18 cellular contexts compared by ENCODE assay signal in the genomic region with DNA sequence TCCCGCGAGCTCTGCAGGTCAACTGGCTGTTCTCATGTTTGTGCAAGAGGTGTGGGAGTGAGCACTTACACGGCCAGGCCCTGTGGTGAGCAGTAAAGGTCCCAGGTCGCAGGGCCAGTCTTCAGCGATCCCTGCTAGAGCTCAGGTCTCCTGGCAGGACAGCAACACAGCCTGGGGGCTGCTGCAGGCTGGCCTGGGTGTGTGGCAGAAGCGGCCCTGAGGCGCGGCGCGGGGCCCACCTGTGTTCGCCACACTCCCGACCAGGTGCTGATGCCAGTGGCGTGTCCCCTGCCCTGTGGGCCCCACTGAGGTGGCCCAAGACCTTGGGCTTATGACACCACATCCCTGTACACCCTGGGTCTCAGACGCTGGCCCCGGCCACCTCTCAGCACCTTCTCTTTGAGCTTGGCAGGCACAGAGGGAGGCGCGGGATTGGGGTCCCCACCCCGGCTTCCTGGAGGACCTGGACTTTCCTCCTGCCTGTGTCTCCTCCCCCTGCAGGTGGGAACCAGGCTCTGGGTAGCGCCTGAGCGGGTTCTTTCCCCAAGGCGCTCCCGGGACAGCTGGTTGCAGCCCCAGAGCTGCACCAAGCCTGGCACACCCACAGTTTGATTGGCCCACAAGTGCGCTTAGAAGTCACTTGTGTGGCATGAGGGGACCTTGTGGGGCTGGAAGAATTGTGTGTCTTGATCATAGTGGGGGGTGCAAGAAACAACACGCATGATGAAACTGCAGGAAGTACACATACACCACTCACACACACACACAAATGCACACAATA. TPM values are rescaled to one million over a fixed set of nuclear protein-coding genes. Genes with fewer than 3 reads are reported as not detected.
DNase-seq lines count a peak whose midpoint lies in the region; ATAC-seq, FAIRE-seq and TF ChIP-seq lines count a peak whose summit lies in the region.
"Had no signal": no experiment of that assay in that cellular context is flagged by ENCODE, and none has a peak within 500 bp of the region (broad histone marks: within the 10 kb centered on the region; RNA-seq: fewer than 3 reads in every experiment).

No MANE protein-coding gene starts in this region.

- peaks cover 0 to 16% (median 0%) of the 10 kb centered on the region in 11 experiments; a peak in 2 of 22 replicates for H4K20me1 ChIP-seq in BLaER1 treated with 17β-estradiol and CSF1 and Interleukin-3, amounts not matched to agents 10 nM and 100 nM

- H3K36me3 Mint-ChIP-seq in HFFc6 (ENCODE audit: low read depth): peaks cover 29% of the 10 kb centered on the region

- H3K9ac ChIP-seq in BLaER1 treated with 17β-estradiol and CSF1 and Interleukin-3, amounts not matched to agents 10 nM and 100 nM: no peak overlapping the region

- H3K4me1 ChIP-seq in BLaER1 treated with 17β-estradiol and CSF1 and Interleukin-3, amounts not matched to agents 10 nM and 100 nM: peaks cover 0 to 43% (median 29%) of the 10 kb centered on the region in 10 experiments; a peak in 14 of 20 replicates
- H3K4me1 ChIP-seq in foreskin keratinocyte: no peaks in the 10 kb centered on the region

- H3K4me1 Mint-ChIP-seq in HFFc6 (ENCODE audit: low read depth): peaks cover 19% of the 10 kb centered on the region

- no peak overlapping the region for H3K27ac ChIP-seq in BLaER1 treated with 17β-estradiol and CSF1 and Interleukin-3, amounts not matched to agents 10 nM and 100 nM
- H3K27ac ChIP-seq in foreskin keratinocyte: no peak overlapping the region

- peak overlapping the region in 7 of 11 experiments; percentile 15 to 80 (median 65); a peak in 10 of 22 replicates for H3K4me2 ChIP-seq in BLaER1 treated with 17β-estradiol and CSF1 and Interleukin-3, amounts not matched to agents 10 nM and 100 nM

- no peaks in the 10 kb centered on the region for H3K9me3 Mint-ChIP-seq in HFFc6
- H3K9me3 Mint-ChIP-seq: CD4-positive, alpha-beta T cell had no signal

- TF ChIP-seq CTCF in HFFc6 (IDR thresholded peaks at IDR 0.05) (no peak), foreskin keratinocyte (conservative IDR thresholded peaks at IDR 0.05) (no peak)

- intact Hi-C loops in posterior vena cava (cut with DNase I): no loop called here

- peaks cover 16% of the 10 kb centered on the region for H3K27me3 Mint-ChIP-seq in HFFc6 (ENCODE audit: insufficient read depth)

- no peak overlapping the region for H3K4me3 Mint-ChIP-seq in HFFc6
- H3K4me3 Mint-ChIP-seq: CD4-positive, alpha-beta T cell had no signal

- DNase-seq in HFFc6 (no peak), foreskin keratinocyte (peak in 1 of 2 donors; percentile 6), posterior vena cava (ENCODE audit: low spot score) (peak; percentile 80), GM19238 (ENCODE audit: insufficient read length, low spot score) (no peak), frontal cortex (ENCODE audit: low spot score in 2 of 2) (no peak), mesenteric fat pad (ENCODE audit: low spot score) (no peak)
- DNase-seq in activated CD4-positive, CD25-positive, alpha-beta regulatory T cell (lab: John Stamatoyannopoulos, UW): no peak
- DNase-seq: AML-193; Calu3; CD4-positive, alpha-beta T cell; GOT3; NCI-H1105; NCI-H1694 treated with DMSO at 0.1 percent for 48 hours; NCI-H345; NCI-H526 treated with DMSO at 0.1 percent for 48 hours; SIG-M5 had no signal

- H3K4me3 ChIP-seq in BLaER1 treated with 17β-estradiol and CSF1 and Interleukin-3, amounts not matched to agents 10 nM and 100 nM: no peak overlapping the region

- H3K27ac Mint-ChIP-seq in HFFc6: 0 out of 2 replicates have a peak overlapping the region, but pooled peaks have one; percentile 67
- H3K27ac Mint-ChIP-seq: CD4-positive, alpha-beta T cell had no signal

- H3K36me3 ChIP-seq in BLaER1 treated with 17β-estradiol and CSF1 and Interleukin-3, amounts not matched to agents 10 nM and 100 nM: no peaks in the 10 kb centered on the region

- peak; percentile 19 for ATAC-seq in foreskin keratinocyte

- H3K9me3 ChIP-seq in BLaER1 treated with 17β-estradiol and CSF1 and Interleukin-3, amounts not matched to agents 10 nM and 100 nM (replicated peaks in 1 of 11): no peaks in the 10 kb centered on the region

- H3K27me3 ChIP-seq in BLaER1 treated with 17β-estradiol and CSF1 and Interleukin-3, amounts not matched to agents 10 nM and 100 nM: peaks cover 0 to 12% (median 0%) of the 10 kb centered on the region in 11 experiments; a peak in 1 of 22 replicates
- H3K27me3 ChIP-seq in foreskin keratinocyte: no peaks in the 10 kb centered on the region

- FAIRE-seq in frontal cortex (lab: Jason Lieb, UNC): no peak

RNA-seq across cellular contexts. Expression of gene TWIST2, which starts 59.2 kb away (rescaled TPM):
- 100 to 1,000 TPM; 127 to 146 (median 137) TPM for total RNA-seq in HFFc6 (2021; fragmentation: NEBNext Ultra II Directional; extraction: Animal tissue kit (Norgen Biotek cat#: 25700))
- total RNA-seq in foreskin keratinocyte (24.1 and 27.8 TPM in 2 replicates), posterior vena cava (10 to 100 TPM; 18.6 to 23.0 TPM), frontal cortex (not detected), mesenteric fat pad (73.9 TPM)
- 32.5 and 34.4 TPM in 2 replicates for polyA plus RNA-seq in foreskin keratinocyte
- total RNA-seq: Calu3; CD4-positive, alpha-beta T cell; HT-29 had no signal

Comparison
In these comparisons a context has a peak if more than half of its experiments do, and no peak if none do; other contexts are left out.
1. RNA of gene TWIST2, which starts 59.2 kb away (total RNA-seq): 127 to 146 TPM in HFFc6, 73.9 TPM in mesenteric fat pad (single experiment), 24.1 to 27.8 TPM in foreskin keratinocyte and 18.6 to 23.0 TPM in posterior vena cava; not detected in frontal cortex (single experiment); every median in the first group is over 10 times any median in the second.